In genomic region chr16:50050802-50051201, GRCh38 we compare ENCODE assay signal across 24 cellular contexts.
"Had no signal": no experiment of that assay in that cellular context is flagged by ENCODE, and none has a peak within 500 bp of the region (broad histone marks: within the 10 kb centered on the region; RNA-seq: fewer than 3 reads in every experiment).

No MANE protein-coding gene starts in this region.

- H3K27me3 ChIP-seq: breast epithelium, gastrocnemius medialis, neutrophil, sigmoid colon, upper lobe of right lung had no signal

- H3K4me1 ChIP-seq: breast epithelium, gastrocnemius medialis, sigmoid colon, upper lobe of right lung had no signal

- H3K9me3 ChIP-seq: gastrocnemius medialis, neutrophil, sigmoid colon, upper lobe of right lung had no signal

- H3K27ac ChIP-seq: breast epithelium, coronary artery, gastrocnemius medialis, neutrophil, sigmoid colon, thoracic aorta, upper lobe of right lung, WERI-Rb-1 had no signal

- H3K4me3 ChIP-seq: breast epithelium, coronary artery, gastrocnemius medialis, lung, sigmoid colon, thoracic aorta, upper lobe of right lung had no signal

- H3K36me3 ChIP-seq: breast epithelium, gastrocnemius medialis, neutrophil, sigmoid colon, thoracic aorta, upper lobe of right lung, WERI-Rb-1 had no signal

- DNase-seq: activated CD4-positive, alpha-beta T cell treated with anti-CD3 and anti-CD28 coated beads for 1 hour; activated CD8-positive, alpha-beta memory T cell treated with anti-CD3 and anti-CD28 coated beads for 24 hours; activated CD8-positive, alpha-beta memory T cell treated with anti-CD3 and anti-CD28 coated beads, Interleukin-2, amount 50 U/mL, for 48 hours; activated effector memory CD4-positive, alpha-beta T cell treated with Interleukin-2 at 50 U/mL for 16 hours; activated naive CD4-positive, alpha-beta T cell treated with anti-CD3 and anti-CD28 coated beads, Interleukin-2, amount 10 ng/mL, durations not matched to agents 7 days and 5 days; activated naive CD8-positive, alpha-beta T cell treated with anti-CD3 and anti-CD28 coated beads, Interleukin-2, amount 50 U/mL, for 24 hours; activated T-cell treated with anti-CD3 and anti-CD28 coated beads, Interleukin-2, amount 50 U/mL, for 48 hours; aorta; effector CD4-positive, alpha-beta T cell; gastrocnemius medialis; head of caudate nucleus; kidney; sigmoid colon; stimulated activated naive B cell treated with anti-CD40 and anti-IgM and Interleukin-4, amounts not matched to agents 10 μg/mL and 1 μg/mL and 100 μg/mL, for 72 hours; upper lobe of right lung; WERI-Rb-1 had no signal

- ATAC-seq: activated naive CD8-positive, alpha-beta T cell treated with anti-CD3 and anti-CD28 coated beads, Interleukin-2, amount 50 U/mL, for 24 hours; esophagus mucosa; gastrocnemius medialis; left lobe of liver; natural killer cell treated with Interleukin-12 subunit alpha and Interleukin-12 subunit beta and Interleukin-15 and Interleukin-18, amount 100 ng/mL, for 72 hours; stimulated activated naive B cell treated with anti-CD40 and anti-IgM and Interleukin-4, amounts not matched to agents 10 μg/mL and 1 μg/mL and 100 μg/mL, for 72 hours; upper lobe of right lung had no signal

- FAIRE-seq: kidney had no signal
